ENCODE assay signal across 24 cellular contexts in the genomic region with DNA sequence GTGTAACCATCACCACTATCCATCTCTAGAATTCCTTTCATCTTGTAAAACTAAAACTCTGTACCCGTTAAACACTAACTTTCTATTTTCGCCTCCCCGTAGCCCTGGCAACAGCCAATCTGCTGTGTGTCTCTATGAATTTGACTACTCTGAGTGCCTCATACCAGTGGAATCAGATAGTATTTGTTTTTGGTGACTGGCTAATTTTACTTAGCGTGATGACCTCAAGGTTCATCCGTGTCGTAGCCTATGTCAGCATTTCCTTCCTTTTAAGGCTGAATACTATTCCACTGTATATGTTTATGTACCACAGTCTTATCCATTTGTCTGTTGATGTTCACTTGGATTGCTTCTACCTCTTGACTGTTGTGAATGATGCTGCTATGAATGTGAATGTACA.
"Had no signal": no experiment of that assay in that cellular context is flagged by ENCODE, and none has a peak within 500 bp of the region (broad histone marks: within the 10 kb centered on the region; RNA-seq: fewer than 3 reads in every experiment).

No MANE protein-coding gene starts in this region.

- H3K36me3 Mint-ChIP-seq: stimulated activated effector memory CD8-positive, alpha-beta T cell treated with anti-CD3 and anti-CD28 coated beads, Interleukin-12 subunit alpha, Interleukin-12 subunit beta, amount 100 ng/mL, for 72 hours had no signal

- H3K4me3 Mint-ChIP-seq: activated naive CD8-positive, alpha-beta T cell; activated T-cell treated with anti-CD3 and anti-CD28 coated beads, Interleukin-2, amount 50 U/mL, for 24 hours; stimulated activated effector memory CD8-positive, alpha-beta T cell treated with anti-CD3 and anti-CD28 coated beads, Interleukin-12 subunit alpha, Interleukin-12 subunit beta, amount 100 ng/mL, for 72 hours had no signal

- FAIRE-seq: astrocyte, frontal cortex had no signal

- H3K36me3 ChIP-seq: adrenal gland, breast epithelium, stomach, suprapubic skin, transverse colon, uterus had no signal

- H3K27me3 ChIP-seq: adrenal gland, breast epithelium, esophagus muscularis mucosa, right lobe of liver, stomach, suprapubic skin, transverse colon, uterus had no signal

- H3K4me3 ChIP-seq: adrenal gland, breast epithelium, coronary artery, esophagus muscularis mucosa, right lobe of liver, skin epidermis, stomach, suprapubic skin, transverse colon, uterus had no signal

- H3K27me3 Mint-ChIP-seq: activated naive CD8-positive, alpha-beta T cell; activated T-cell treated with anti-CD3 and anti-CD28 coated beads, Interleukin-2, amount 50 U/mL, for 24 hours had no signal

- H3K27ac ChIP-seq: suprapubic skin had no signal

- H3K4me1 ChIP-seq: breast epithelium had no signal

- H3K9me3 Mint-ChIP-seq: stimulated activated effector memory CD8-positive, alpha-beta T cell treated with anti-CD3 and anti-CD28 coated beads, Interleukin-12 subunit alpha, Interleukin-12 subunit beta, amount 100 ng/mL, for 72 hours had no signal

- H3K27ac Mint-ChIP-seq: activated naive CD8-positive, alpha-beta T cell; activated T-cell treated with anti-CD3 and anti-CD28 coated beads, Interleukin-2, amount 50 U/mL, for 24 hours; activated T-helper 2 cell treated with anti-CD3 and anti-CD28 coated beads, Interferon-gamma antibody, Interleukin-2, Interleukin-4, amounts not matched to agents 10 μg/mL and 5 μg/mL and 100 μg/mL, durations not matched to agents 14 hours and 24 hours and 36 hours; stimulated activated effector memory CD8-positive, alpha-beta T cell treated with anti-CD3 and anti-CD28 coated beads, Interleukin-12 subunit alpha, Interleukin-12 subunit beta, amount 100 ng/mL, for 72 hours had no signal

- H3K9me3 ChIP-seq: adrenal gland, breast epithelium, esophagus muscularis mucosa, right lobe of liver, stomach, suprapubic skin, transverse colon, uterus had no signal

- ATAC-seq: left colon; stimulated activated effector memory CD8-positive, alpha-beta T cell treated with anti-CD3 and anti-CD28 coated beads, Interleukin-12 subunit alpha, Interleukin-12 subunit beta, amount 100 ng/mL, for 72 hours had no signal

- DNase-seq: activated CD4-positive, CD25-positive, alpha-beta regulatory T cell treated with anti-CD3 and anti-CD28 coated beads, Interleukin-2, amount 50 U/mL, for 72 hours; activated naive CD4-positive, alpha-beta T cell; activated T-cell treated with anti-CD3 and anti-CD28 coated beads, Interleukin-2, amount 50 U/mL, for 24 hours; adrenal gland; islet precursor cell; left colon; mammary epithelial cell; midbrain; nucleus accumbens; right lobe of liver; stimulated activated CD4-positive, alpha-beta T cell treated with anti-CD3 and anti-CD28 coated beads, Interleukin-1b, Interleukin-23, amount 100 ng/mL, for 48 hours; stomach; transverse colon; uterus had no signal
